33 cellular contexts compared by ENCODE assay signal in the genomic region with DNA sequence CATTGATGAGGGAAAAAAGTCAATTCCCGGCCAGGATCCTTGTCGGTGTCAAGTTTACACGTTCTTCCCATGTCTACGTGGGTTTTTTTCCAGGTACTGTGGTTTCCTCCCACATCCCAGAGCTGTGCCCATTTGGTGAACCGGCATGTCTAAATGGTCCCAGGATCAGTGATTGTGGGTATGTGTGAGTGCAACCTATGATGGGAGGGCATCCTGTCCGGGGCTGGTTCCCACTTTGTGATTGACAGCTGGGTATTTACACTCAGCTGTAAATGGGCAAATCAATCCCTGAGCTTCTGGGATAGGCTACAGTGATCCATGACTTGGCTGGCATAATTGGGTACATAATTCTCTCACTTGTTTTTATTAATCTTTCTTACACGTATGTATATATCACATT.
DNase-seq lines count a peak whose midpoint lies in the region; ATAC-seq, FAIRE-seq and TF ChIP-seq lines count a peak whose summit lies in the region.
"Had no signal": no experiment of that assay in that cellular context is flagged by ENCODE, and none has a peak within 500 bp of the region (broad histone marks: within the 10 kb centered on the region; RNA-seq: fewer than 3 reads in every experiment).

No MANE protein-coding gene starts in this region.

- H3K27me3 ChIP-seq in K562 (ENCODE audit: control insufficient read depth in 2 of 2, insufficient read depth in 2 of 2, low read length in 2 of 2) (no peaks in the 10 kb centered on the region; a peak in 1 of 5 replicates), esophagus muscularis mucosa (peaks cover 0 to 15% (median 0%) of the 10 kb centered on the region in 4 donors), mammary epithelial cell (ENCODE audit: insufficient read depth, low read length) (no peaks in the 10 kb centered on the region)
- H3K27me3 ChIP-seq: BE2C; BLaER1; BLaER1 treated with 17β-estradiol and CSF1 and Interleukin-3, amounts not matched to agents 10 nM and 100 nM had no signal

- dilution Hi-C loops in mammary epithelial cell (cut with HindIII; ENCODE audit: low sequenced_read_pairs): loop anchor here (10.0 kb wide), 1 partner anchor 48 kb away; no protein-coding TSS in a partner anchor

- in situ Hi-C loops in K562 (cut with MboI) (no loop called here), mammary epithelial cell (cut with MboI; ENCODE audit: low sequenced_read_pairs in 2 of 2) (no loop called here)

- BruUV-seq in K562 (replicated peaks; lab: Mats Ljungman, UMichigan) (no TSS peak), mammary epithelial cell (replicated peaks; lab: Mats Ljungman, UMichigan) (no TSS peak)

- H4K20me1 ChIP-seq in K562 (replicated peaks; ENCODE audit: control insufficient read depth, insufficient read depth, low read length): no peaks in the 10 kb centered on the region
- no peaks in the 10 kb centered on the region for H4K20me1 ChIP-seq in mammary epithelial cell (ENCODE audit: insufficient read depth, low read length)
- H4K20me1 ChIP-seq: BLaER1; BLaER1 treated with 17β-estradiol and CSF1 and Interleukin-3, amounts not matched to agents 10 nM and 100 nM had no signal

- intact Hi-C loops in K562 (cut with micrococcal nuclease): no loop called here
- intact Hi-C loops in esophagus muscularis mucosa (cut with DNase I): no loop called here
- intact Hi-C loops in mammary epithelial cell (cut with micrococcal nuclease): no loop called here

- no peak for DNase-seq in HEK293T (ENCODE audit: extremely low spot score)
- no peak for DNase-seq in K562 (ENCODE audit: extremely low read depth in 1 of 4, low spot score in 3 of 4)
- peak; percentile 50 for DNase-seq in esophagus muscularis mucosa (ENCODE audit: extremely low spot score)
- DNase-seq in mammary epithelial cell: no peak
- DNase-seq: 8988T; ACHN; AML-193; BE2C; C1 segment of cervical spinal cord; Caco-2; Calu3; CD4-positive, alpha-beta memory T cell; CD4-positive, alpha-beta T cell; CD4-positive, CD25-positive, alpha-beta regulatory T cell; CD8-positive, alpha-beta memory T cell; CD8-positive, alpha-beta T cell; COR-L47; DMS 273 treated with DMSO at 0.1 percent for 48 hours; DMS153; DMS53; DMS79; DMS79 treated with DMSO at 0.1 percent for 48 hours; DND-41; EL had no signal

- H3K79me2 ChIP-seq in K562 (ENCODE audit: control insufficient read depth, insufficient read depth, low read length) (no peaks in the 10 kb centered on the region), mammary epithelial cell (ENCODE audit: insufficient read depth, low read length) (no peaks in the 10 kb centered on the region)

- no peak overlapping the region for H3K27ac ChIP-seq in K562 (ENCODE audit: extremely low read depth, low read depth, low read length)
- no peak overlapping the region for H3K27ac ChIP-seq in esophagus muscularis mucosa (replicated peaks in 1 of 4)
- no peak overlapping the region for H3K27ac ChIP-seq in mammary epithelial cell (ENCODE audit: insufficient read depth, low read depth, low read length)
- H3K27ac ChIP-seq: 22Rv1; A549; BLaER1; BLaER1 treated with 17β-estradiol and CSF1 and Interleukin-3, amounts not matched to agents 10 nM and 100 nM; C4-2B had no signal

- H3K36me3 ChIP-seq in K562 (ENCODE audit: control insufficient read depth, insufficient read depth, low read length): no peaks in the 10 kb centered on the region
- no peaks in the 10 kb centered on the region for H3K36me3 ChIP-seq in esophagus muscularis mucosa
- H3K36me3 ChIP-seq in mammary epithelial cell (ENCODE audit: insufficient read depth, low read length): no peaks in the 10 kb centered on the region
- H3K36me3 ChIP-seq: BE2C; BLaER1; BLaER1 treated with 17β-estradiol and CSF1 and Interleukin-3, amounts not matched to agents 10 nM and 100 nM had no signal

- H3K4me1 ChIP-seq in K562 (replicated peaks in 1 of 2; ENCODE audit: control insufficient read depth in 2 of 2, insufficient read depth in 2 of 2, low read length in 2 of 2): no peaks in the 10 kb centered on the region
- H3K4me1 ChIP-seq in esophagus muscularis mucosa: no peaks in the 10 kb centered on the region
- no peaks in the 10 kb centered on the region for H3K4me1 ChIP-seq in mammary epithelial cell (ENCODE audit: insufficient read depth, low read length)
- H3K4me1 ChIP-seq: A549, BE2C, BLaER1, Caco-2 had no signal

- no peak for TF ChIP-seq EP300 in K562 (IDR thresholded peaks at IDR 0.05; ENCODE audit: low read length)
- TF ChIP-seq EP300 in esophagus muscularis mucosa (IDR thresholded peaks at IDR 0.05): no peak

- POLR2A ChIA-PET in HEK293T (lab: Yijun Ruan, JAX): no interaction called here
- POLR2A ChIA-PET in K562 (lab: Yijun Ruan, JAX): no interaction called here

- no peak for ATAC-seq in K562
- no peak for ATAC-seq in HG03175 (IDR thresholded peaks at IDR 0.05; ENCODE audit: unreplicated experiment)
- ATAC-seq in GM18519 (IDR thresholded peaks at IDR 0.05; ENCODE audit: low FRiP score, unreplicated experiment): no peak
- ATAC-seq: A549; CD8-positive, alpha-beta T cell had no signal

- H3K9me1 ChIP-seq in K562 (ENCODE audit: control insufficient read depth, insufficient read depth, low read length): no peaks in the 10 kb centered on the region

- FAIRE-seq in K562 (lab: Jason Lieb, UNC): no peak
- FAIRE-seq: A204.1, A549, D721Med had no signal

- H2AFZ ChIP-seq in K562 (ENCODE audit: low read depth, low read length): no peak overlapping the region
- H2AFZ ChIP-seq in mammary epithelial cell (ENCODE audit: low read depth, low read length): no peak overlapping the region

- H3K4me2 ChIP-seq in K562 (ENCODE audit: insufficient read depth, low read length) (no peak overlapping the region), mammary epithelial cell (ENCODE audit: insufficient read depth, low read depth, low read length) (no peak overlapping the region)
- H3K4me2 ChIP-seq: A549; BLaER1; BLaER1 treated with 17β-estradiol and CSF1 and Interleukin-3, amounts not matched to agents 10 nM and 100 nM had no signal

- TF ChIP-seq RAD21 in K562 (CRISPR knock-in tag; conservative IDR thresholded peaks at IDR 0.05 in 1 of 2, IDR thresholded peaks at IDR 0.05 in 1 of 2): no peak

- H3K4me3 ChIP-seq in K562: no peak overlapping the region
- no peak overlapping the region for H3K4me3 ChIP-seq in esophagus muscularis mucosa
- no peak overlapping the region for H3K4me3 ChIP-seq in mammary epithelial cell (replicated peaks in 1 of 3; ENCODE audit: insufficient read depth in 1 of 3, low read depth in 2 of 3, low read length in 3 of 3)
- H3K4me3 ChIP-seq: A549; BLaER1; BLaER1 treated with 17β-estradiol and CSF1 and Interleukin-3, amounts not matched to agents 10 nM and 100 nM had no signal

- 1% methylated on average over 7 of the region's 7 CpGs for WGBS in K562 (ENCODE audit: insufficient coverage, low coverage, missing lambda C conversion rate)
- 77% methylated on average over 7 of the region's 7 CpGs for WGBS in esophagus muscularis mucosa
- 84% methylated on average over 7 of the region's 7 CpGs for WGBS in mammary epithelial cell (ENCODE audit: low coverage, missing lambda C conversion rate)

- TF ChIP-seq POLR2A in K562 (conservative IDR thresholded peaks at IDR 0.05) (no peak), esophagus muscularis mucosa (IDR thresholded peaks at IDR 0.05; ENCODE audit: low read depth) (no peak)

- H3K9ac ChIP-seq in K562 (ENCODE audit: insufficient read depth in 1 of 2, low read depth in 2 of 2, low read length in 2 of 2) (no peak overlapping the region), mammary epithelial cell (ENCODE audit: insufficient read depth, low read length) (no peak overlapping the region)
- H3K9ac ChIP-seq: BLaER1; BLaER1 treated with 17β-estradiol and CSF1 and Interleukin-3, amounts not matched to agents 10 nM and 100 nM had no signal

- CTCF ChIA-PET in HEK293T (lab: Yijun Ruan, JAX): no interaction called here
- CTCF ChIA-PET in K562 (lab: Yijun Ruan, JAX; ENCODE audit: low intra/inter-chr PET ratio): no interaction called here
- CTCF ChIA-PET in mammary epithelial cell (lab: Charles Lee; ENCODE audit: low non-redundant PET): no interaction called here

- H3K9me3 ChIP-seq in K562 (replicated peaks; ENCODE audit: control insufficient read depth, insufficient read depth, low read depth, low read length) (no peaks in the 10 kb centered on the region), esophagus muscularis mucosa (no peaks in the 10 kb centered on the region), mammary epithelial cell (replicated peaks; ENCODE audit: insufficient read depth, low read length) (no peaks in the 10 kb centered on the region)
- H3K9me3 ChIP-seq: A549, BE2C, BLaER1, Caco-2 had no signal

- TF ChIP-seq CTCF in K562 (IDR thresholded peaks at IDR 0.05 in 2 of 3, conservative IDR thresholded peaks at IDR 0.05 in 1 of 3; ENCODE audit: insufficient read depth in 2 of 3, low read depth in 1 of 3, low read length in 3 of 3) (no peak), esophagus muscularis mucosa (IDR thresholded peaks at IDR 0.05) (no peak), mammary epithelial cell (conservative IDR thresholded peaks at IDR 0.05 in 1 of 2, IDR thresholded peaks at IDR 0.05 in 1 of 2; ENCODE audit: extremely low read depth in 1 of 2, insufficient read depth in 1 of 2, low read depth in 1 of 2, low read length in 2 of 2) (no peak)

TF ChIP-seq in HEK293T, 16 proteins besides CTCF, POLR2A, EP300 and RAD21:
- TF ChIP-seq PKNOX1 (IDR thresholded peaks at IDR 0.05): peak; percentile 64
- TF ChIP-seq TARDBP (IDR thresholded peaks at IDR 0.05): no peak
- TF ChIP-seq FOXA1 (IDR thresholded peaks at IDR 0.05): no peak

TF ChIP-seq in K562, 482 proteins besides CTCF, POLR2A, EP300 and RAD21:
- TF ChIP-seq PKNOX1 (IDR thresholded peaks at IDR 0.05): 0 out of 2 replicates have a peak, but pooled peaks have one; percentile 23
- no peak for TF ChIP-seq ZNF133 (CRISPR knock-in tag; IDR thresholded peaks at IDR 0.05)
- no peak for TF ChIP-seq ZNF197 (CRISPR knock-in tag; IDR thresholded peaks at IDR 0.05; ENCODE audit: low read depth)
